In genomic region chr17:63848834-63849689, GRCh38 we compare ENCODE assay signal across 8 cellular contexts. TPM values are rescaled to one million over a fixed set of nuclear protein-coding genes. Genes with fewer than 3 reads are reported as not detected.
DNase-seq lines count a peak whose midpoint lies in the region; ATAC-seq and TF ChIP-seq lines count a peak whose summit lies in the region.

No MANE protein-coding gene starts in this region.

- POLR2A ChIA-PET in GM10248 (lab: Yijun Ruan, JAX), result interaction anchor here (0.6 kb wide), 1 partner anchor 296 kb away, joined by 3 read pairs; no protein-coding TSS in a partner anchor

- H3K36me3 ChIP-seq in mucosa of rectum (ENCODE audit: control insufficient read depth in 2 of 2, insufficient read depth in 2 of 2, low read length in 2 of 2), result no peaks in the 10 kb centered on the region
- no peaks in the 10 kb centered on the region for H3K36me3 ChIP-seq in BE2C

- TF ChIP-seq CTCF in GM10248 (IDR thresholded peaks at IDR 0.05; ENCODE audit: control extremely low read depth, extremely low read depth, low read depth, missing control alignments) (peak; percentile 84), BE2C (IDR thresholded peaks at IDR 0.05; ENCODE audit: low read depth, low read length) (no peak)

- no peak for TF ChIP-seq POLR2A in erythroblast (IDR thresholded peaks at IDR 0.05; ENCODE audit: low read length)

- H3K27ac ChIP-seq in mucosa of rectum (ENCODE audit: low read depth in 2 of 2, low read length in 2 of 2), result peak overlapping the region in 1 of 2 donors; percentile 48

- DNase-seq in GM10248 (ENCODE audit: extremely low spot score) (peak; percentile 97), NK-92 (lab: John Stamatoyannopoulos, UW; ENCODE audit: unreplicated experiment) (peak; percentile 34), activated T-cell treated with anti-CD3 and anti-CD28 coated beads for 48 hours (ENCODE audit: low read depth) (peak; percentile 95), erythroblast (lab: John Stamatoyannopoulos, UW) (peak; percentile 97 to 98), BE2C (no peak)
- DNase-seq in stimulated activated CD8-positive, alpha-beta memory T cell treated with anti-CD3 and anti-CD28 coated beads, Interleukin-4, amount 100 ng/mL, for 24 hours (ENCODE audit: low read depth), result peak; percentile 92

- H3K9me3 ChIP-seq in mucosa of rectum (ENCODE audit: control insufficient read depth in 2 of 2, low read length in 2 of 2) (no peaks in the 10 kb centered on the region), BE2C (no peaks in the 10 kb centered on the region)

- H3K27me3 ChIP-seq in mucosa of rectum (ENCODE audit: control insufficient read depth in 2 of 2, insufficient read depth in 2 of 2, low read length in 2 of 2) (no peaks in the 10 kb centered on the region), BE2C (no peaks in the 10 kb centered on the region)

- peak; percentile 86 for ATAC-seq in HG02610 (IDR thresholded peaks at IDR 0.05; ENCODE audit: unreplicated experiment)

- CTCF ChIA-PET in GM10248 (lab: Yijun Ruan, JAX), result interaction anchor here (0.6 to 14.1 kb wide), 30 partner anchors 9 to 423 kb away, joined by 3 to 137 read pairs (median 3); partner anchors contain the start of genes ICAM2 and MAP3K3

- H3K9ac ChIP-seq in mucosa of rectum (ENCODE audit: low read depth in 1 of 2, low read length in 2 of 2), result peak overlapping the region; percentile 30 to 63

- H3K4me3 ChIP-seq in mucosa of rectum (ENCODE audit: low read length in 2 of 2) (peak overlapping the region; percentile 53 to 76), BE2C (ENCODE audit: low read depth, low read length) (no peak overlapping the region)

- peaks cover 0 to 4% of the 10 kb centered on the region in 2 donors for H3K4me1 ChIP-seq in mucosa of rectum (ENCODE audit: control insufficient read depth in 2 of 2, insufficient read depth in 2 of 2, low read length in 2 of 2)
- H3K4me1 ChIP-seq in BE2C, result no peaks in the 10 kb centered on the region

RNA-seq across cellular contexts. Expression of gene SMARCD2, which starts 6.6 kb away (rescaled TPM):
- polyA plus RNA-seq in BE2C (2012; ENCODE audit: insufficient read depth, insufficient read length, low read depth), result 96.0 TPM

RNA-seq across cellular contexts. Expression of gene FTSJ3, which starts 21.6 kb away (rescaled TPM):
- 85.5 TPM for polyA plus RNA-seq in BE2C (2012; ENCODE audit: insufficient read depth, insufficient read length, low read depth)

RNA-seq across cellular contexts. Expression of gene PSMC5, which starts 21.8 kb away (rescaled TPM):
- 478 TPM for polyA plus RNA-seq in BE2C (2012; ENCODE audit: insufficient read depth, insufficient read length, low read depth)

RNA-seq across cellular contexts. Expression of gene CSH2, which starts 24.4 kb away (rescaled TPM):
- polyA plus RNA-seq in BE2C (2012; ENCODE audit: insufficient read depth, insufficient read length, low read depth), result not detected

RNA-seq across cellular contexts. Expression of gene GH2, which starts 32.7 kb away (rescaled TPM):
- polyA plus RNA-seq in BE2C (2012; ENCODE audit: insufficient read depth, insufficient read length, low read depth), result not detected
